28 cellular contexts compared by ENCODE assay signal in the genomic region with DNA sequence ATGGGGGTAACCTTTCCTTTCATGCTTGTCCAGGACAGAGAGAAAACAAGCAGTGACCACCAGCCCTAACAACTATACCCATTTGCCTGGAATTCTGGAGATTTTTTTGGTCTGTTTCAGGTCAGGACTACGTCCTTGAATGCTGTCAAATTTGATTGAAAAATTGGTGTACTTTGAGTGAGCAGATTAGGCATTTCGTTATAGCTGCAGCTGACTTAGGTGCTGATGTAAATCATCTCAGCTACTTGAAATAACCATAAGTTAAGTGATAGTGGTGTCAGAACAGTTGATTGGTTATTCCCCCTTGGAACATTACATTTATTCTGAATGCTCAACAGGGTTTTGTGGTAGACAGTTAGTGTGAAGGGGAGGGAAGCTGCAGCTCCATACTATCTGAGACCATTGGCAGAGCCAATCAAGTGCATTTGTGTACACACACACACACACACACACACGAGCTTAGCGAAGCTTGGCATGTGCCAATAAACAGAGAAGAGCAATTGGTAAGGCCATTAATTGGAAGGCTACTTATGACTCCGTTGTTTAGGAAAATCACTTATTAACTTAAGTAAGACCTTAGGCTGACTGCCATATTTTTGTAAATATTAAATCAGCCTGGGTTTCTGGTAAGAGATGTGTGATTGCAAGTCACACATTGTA.
"Had no signal": no experiment of that assay in that cellular context is flagged by ENCODE, and none has a peak within 500 bp of the region (broad histone marks: within the 10 kb centered on the region; RNA-seq: fewer than 3 reads in every experiment).

No MANE protein-coding gene starts in this region.

- H3K36me3 ChIP-seq: WERI-Rb-1 had no signal

- FAIRE-seq: colon, endometrium, frontal cortex had no signal

- H3K27ac ChIP-seq: body of pancreas, WERI-Rb-1 had no signal

- H3K27me3 ChIP-seq: body of pancreas had no signal

- ATAC-seq: activated CD8-positive, alpha-beta T cell treated with anti-CD3 and anti-CD28 coated beads for 36 hours; activated T-cell treated with anti-CD3 and anti-CD28 coated beads, Interleukin-2, amount 50 U/mL, for 4 hours; activated T-helper 17 cell treated with anti-CD3 and anti-CD28 coated beads, Interleukin-2, amount 50 U/mL, for 72 hours; body of pancreas; esophagus mucosa; T-cell had no signal

- DNase-seq: activated B cell treated with CpG ODN at 0.5 μM for 24 hours; activated CD4-positive, alpha-beta T cell treated with anti-CD3 and anti-CD28 coated beads for 48 hours; activated CD4-positive, alpha-beta T cell treated with anti-CD3 and anti-CD28 coated beads, Interleukin-2, amount 50 U/mL, for 1 hour; activated CD4-positive, alpha-beta T cell treated with anti-CD3 and anti-CD28 coated beads, Interleukin-2, amount 50 U/mL, for 48 hours; activated CD8-positive, alpha-beta memory T cell treated with anti-CD3 and anti-CD28 coated beads for 24 hours; activated CD8-positive, alpha-beta T cell treated with anti-CD3 and anti-CD28 coated beads for 36 hours; activated effector memory CD4-positive, alpha-beta T cell treated with Interleukin-2 at 50 U/mL for 16 hours; activated gamma-delta T cell treated with Interleukin-2 at 50 U/mL for 16 hours; activated naive CD4-positive, alpha-beta T cell treated with anti-CD3 and anti-CD28 coated beads, Interleukin-2, amount 50 U/mL, for 16 hours; activated naive CD4-positive, alpha-beta T cell treated with Interleukin-2 at 50 U/mL for 16 hours; activated T-cell treated with anti-CD3 and anti-CD28 coated beads, Interleukin-2, amount 50 U/mL, for 4 hours; amygdala; aorta; body of pancreas; caudate nucleus; cortex of kidney; dermis blood vessel endothelial cell; effector CD8-positive, alpha-beta T cell; foreskin fibroblast; head of caudate nucleus; T-cell; T1000; WERI-Rb-1 had no signal

- H3K4me3 ChIP-seq: body of pancreas had no signal
